In genomic region chr13:45370922-45371406, GRCh38 we compare ENCODE assay signal across 8 cellular contexts. TPM values are rescaled to one million over a fixed set of nuclear protein-coding genes. Genes with fewer than 3 reads are reported as not detected.
DNase-seq lines count a peak whose midpoint lies in the region; ATAC-seq and TF ChIP-seq lines count a peak whose summit lies in the region.

No MANE protein-coding gene starts in this region.

- H3K27me3 ChIP-seq in HL-60 (ENCODE audit: insufficient read depth, poor library complexity, severe bottlenecking) (no peaks in the 10 kb centered on the region), right lobe of liver (no peaks in the 10 kb centered on the region)

- WGBS in right lobe of liver (ENCODE audit: insufficient coverage, low coverage, low lambda C conversion rate, missing lambda C conversion rate) = 39% methylated on average over 11 of the region's 30 CpGs

- peaks cover 0 to 3% (median 0%) of the 10 kb centered on the region in 4 donors for H3K4me1 ChIP-seq in right lobe of liver

- no peaks in the 10 kb centered on the region for H3K9me3 ChIP-seq in right lobe of liver

- no peaks in the 10 kb centered on the region for H3K36me3 ChIP-seq in right lobe of liver

- peak; percentile 76 for DNase-seq in ACHN
- DNase-seq in HL-60 (ENCODE audit: low read depth in 1 of 2, low spot score in 1 of 2) = peak; percentile 28 to 52
- DNase-seq in activated CD4-positive, alpha-beta T cell treated with anti-CD3 and anti-CD28 coated beads, Interleukin-2, amount 50 U/mL, for 1 hour = peak; percentile 53
- peak; percentile 83 for DNase-seq in dermis blood vessel endothelial cell
- DNase-seq in right lobe of liver = peak; percentile 71 to 73 (median 73)
- DNase-seq in stimulated activated CD4-positive, alpha-beta T cell treated with anti-CD3 and anti-CD28 coated beads, TNF-alpha, amount 100 ng/mL, for 1 hour (ENCODE audit: low read depth in 3 of 3, low spot score in 1 of 3) = peak in 2 of 3 donors; percentile 24 to 34
- no peak for DNase-seq in NCI-H1694 treated with DMSO at 0.1 percent for 48 hours (lab: John Stamatoyannopoulos, UW)

- H3K4me3 ChIP-seq in HL-60 (replicated peaks; ENCODE audit: insufficient read depth, low read length) = no peak overlapping the region
- no peak overlapping the region for H3K4me3 ChIP-seq in right lobe of liver

- intact Hi-C loops in right lobe of liver (cut with DNase I) = no loop called here

- TF ChIP-seq CTCF in HL-60 (IDR thresholded peaks at IDR 0.05; ENCODE audit: insufficient read depth, low read length) (peak; percentile 77), right lobe of liver (IDR thresholded peaks at IDR 0.05) (peak; percentile 85 to 97 (median 94))

- H3K27ac ChIP-seq in HL-60 (replicated peaks) (no peak overlapping the region), right lobe of liver (no peak overlapping the region)

- in situ Hi-C loops in ACHN (cut with HindIII; ENCODE audit: low pct_ligation_motif_present, low pct_unique_long_range_greater_than_20kb, low sequenced_read_pairs) = no loop called here

- peak; percentile 82 to 94 (median 90) for ATAC-seq in right lobe of liver
- ATAC-seq in GM21423 (IDR thresholded peaks at IDR 0.05; ENCODE audit: unreplicated experiment) = no peak

- TF ChIP-seq POLR2A in right lobe of liver (IDR thresholded peaks at IDR 0.05) = no peak

RNA-seq across cellular contexts. Expression of gene TPT1, which starts 30.0 kb away (rescaled TPM):
- total RNA-seq in dermis blood vessel endothelial cell = 2,642 and 4,062 TPM in 2 replicates
- 1,000 to 10,000 TPM; 1,466 to 3,393 (median 2,295) TPM for total RNA-seq in right lobe of liver

RNA-seq across cellular contexts. Expression of gene SLC25A30, which starts 47.2 kb away (rescaled TPM):
- total RNA-seq in dermis blood vessel endothelial cell (33.2 and 53.7 TPM in 2 replicates), right lobe of liver (10 to 100 TPM; 16.1 to 60.4 (median 45.0) TPM)
